8 cellular contexts compared by ENCODE assay signal in genomic region chr7:100693312-100694195, GRCh38. TPM values are rescaled to one million over a fixed set of nuclear protein-coding genes. Genes with fewer than 3 reads are reported as not detected.
A peak's percentile ranks its signal among the peaks of the same experiment; 100 is the strongest.
DNase-seq lines count a peak whose midpoint lies in the region; ATAC-seq and TF ChIP-seq lines count a peak whose summit lies in the region.

No MANE protein-coding gene starts in this region.

- peaks cover 11% of the 10 kb centered on the region for H3K36me3 Mint-ChIP-seq in activated naive CD4-positive, alpha-beta T cell treated with anti-CD3 and anti-CD28 coated beads for 36 hours (ENCODE audit: low read depth)

- no peaks in the 10 kb centered on the region for H3K27me3 Mint-ChIP-seq in activated naive CD4-positive, alpha-beta T cell treated with anti-CD3 and anti-CD28 coated beads for 36 hours (ENCODE audit: low read depth)

- CTCF ChIA-PET in activated naive CD4-positive, alpha-beta T cell treated with anti-CD3 and anti-CD28 coated beads for 36 hours (lab: Charles Lee): interaction anchor here (0.6 to 9.4 kb wide), 16 partner anchors 10 to 162 kb away, joined by 3 to 122 read pairs (median 12); partner anchors contain the start of genes FBXO24, GNB2, LRCH4 and MOSPD3

- ATAC-seq in HG03442 (IDR thresholded peaks at IDR 0.05; ENCODE audit: unreplicated experiment): peak; percentile 39
- ATAC-seq in left colon: peak; percentile 18

- H3K27ac Mint-ChIP-seq in activated naive CD4-positive, alpha-beta T cell treated with anti-CD3 and anti-CD28 coated beads for 36 hours: peak overlapping the region; percentile 90

- WGBS in testis, 2 donors: 1 to 4% methylated on average over 7 to 52 of the region's 102 CpGs

- DNase-seq in activated naive CD4-positive, alpha-beta T cell treated with anti-CD3 and anti-CD28 coated beads for 36 hours: no peak
- no peak for DNase-seq in activated naive CD4-positive, alpha-beta T cell (lab: John Stamatoyannopoulos, UW)
- DNase-seq in astrocyte of the spinal cord (ENCODE audit: low read depth, low spot score) (no peak), left colon (peak in 1 of 2 donors; percentile 23), testis (no peak), kidney tubule cell (ENCODE audit: low spot score) (no peak), epidermal melanocyte (ENCODE audit: insufficient read length, low spot score) (no peak)

- peaks cover 42% of the 10 kb centered on the region for H3K4me1 ChIP-seq in testis

- TF ChIP-seq CTCF in astrocyte of the spinal cord (IDR thresholded peaks at IDR 0.05; ENCODE audit: low read depth, low read length): no peak
- TF ChIP-seq CTCF in testis (IDR thresholded peaks at IDR 0.05): no peak

- H3K4me3 ChIP-seq in astrocyte of the spinal cord (ENCODE audit: low read depth, low read length): peak overlapping the region; percentile 74
- H3K4me3 ChIP-seq in testis: peak overlapping the region; percentile 88 to 91

- H3K9me3 ChIP-seq in testis: no peaks in the 10 kb centered on the region

- TF ChIP-seq POLR2A in testis (IDR thresholded peaks at IDR 0.05): no peak

- peak overlapping the region; percentile 86 to 96 for H3K27ac ChIP-seq in testis

- no peaks in the 10 kb centered on the region for H3K36me3 ChIP-seq in testis (ENCODE audit: low read depth, missing control alignments)

- intact Hi-C loops in activated naive CD4-positive, alpha-beta T cell treated with anti-CD3 and anti-CD28 coated beads for 36 hours (cut with micrococcal nuclease): loop anchor here (5.0 kb wide), 2 partner anchors 159 to 216 kb away; partner anchors contain the start of genes SLC12A9 and TSC22D4
- intact Hi-C loops in left colon (cut with DNase I, micrococcal nuclease): no loop called here
- intact Hi-C loops in testis (cut with DNase I; ENCODE audit: low total_unique reads): loop anchor here (5.0 kb wide), 2 partner anchors 126 to 226 kb away; no protein-coding TSS in a partner anchor

- H3K4me3 Mint-ChIP-seq in activated naive CD4-positive, alpha-beta T cell treated with anti-CD3 and anti-CD28 coated beads for 36 hours: peak overlapping the region; percentile 98

- H3K4me1 Mint-ChIP-seq in activated naive CD4-positive, alpha-beta T cell treated with anti-CD3 and anti-CD28 coated beads for 36 hours (ENCODE audit: low read depth): peaks cover 49% of the 10 kb centered on the region

- in situ Hi-C loops in astrocyte of the spinal cord (cut with HindIII; ENCODE audit: low sequenced_read_pairs): no loop called here

- no peaks in the 10 kb centered on the region for H3K9me3 Mint-ChIP-seq in activated naive CD4-positive, alpha-beta T cell treated with anti-CD3 and anti-CD28 coated beads for 36 hours

- H3K27me3 ChIP-seq in testis: no peaks in the 10 kb centered on the region

RNA-seq across cellular contexts. Expression of gene GIGYF1, which starts 0.5 kb away (rescaled TPM):
- total RNA-seq in activated naive CD4-positive, alpha-beta T cell treated with anti-CD3 and anti-CD28 coated beads for 36 hours: 10 to 100 TPM; 32.8 to 37.8 TPM
- 10 to 100 TPM; 29.0 to 32.4 TPM for total RNA-seq in left colon
- total RNA-seq in testis: 100 to 1,000 TPM; 105 to 106 TPM
- 40.5 TPM for polyA plus RNA-seq in testis (ENCODE audit: insufficient read depth, low read depth, low replicate concordance)

RNA-seq across cellular contexts. Expression of gene POP7, which starts 12.4 kb away (rescaled TPM):
- total RNA-seq in activated naive CD4-positive, alpha-beta T cell treated with anti-CD3 and anti-CD28 coated beads for 36 hours: 10 to 100 TPM; 23.2 to 29.6 TPM
- 10 to 100 TPM; 21.5 to 25.0 TPM for total RNA-seq in left colon
- 10 to 100 TPM; 33.6 to 39.4 TPM for total RNA-seq in testis
- 21.6 TPM for polyA plus RNA-seq in testis (ENCODE audit: insufficient read depth, low read depth, low replicate concordance)

RNA-seq across cellular contexts. Expression of gene GNB2, which starts 20.0 kb away (rescaled TPM):
- 100 to 1,000 TPM; 221 TPM for total RNA-seq in activated naive CD4-positive, alpha-beta T cell treated with anti-CD3 and anti-CD28 coated beads for 36 hours
- total RNA-seq in left colon (100 to 1,000 TPM; 273 to 279 TPM), testis (100 to 1,000 TPM; 195 to 325 TPM)
- polyA plus RNA-seq in testis (ENCODE audit: insufficient read depth, low read depth, low replicate concordance): 200 TPM

RNA-seq across cellular contexts. Expression of gene EPO, which starts 26.7 kb away (rescaled TPM):
- total RNA-seq in activated naive CD4-positive, alpha-beta T cell treated with anti-CD3 and anti-CD28 coated beads for 36 hours: not detected
- total RNA-seq in left colon (not detected), testis (under 1 TPM; 0.63 to 0.93 TPM)
- 0.65 TPM for polyA plus RNA-seq in testis (ENCODE audit: insufficient read depth, low read depth, low replicate concordance)

RNA-seq across cellular contexts. Expression of gene ACTL6B, which starts 37.3 kb away (rescaled TPM):
- total RNA-seq in activated naive CD4-positive, alpha-beta T cell treated with anti-CD3 and anti-CD28 coated beads for 36 hours: not detected
- under 1 TPM in 1 of 2 donors, not detected in 1; 0.42 TPM for total RNA-seq in left colon
- 1 to 10 TPM in 1 of 2 donors, under 1 TPM in 1; 0.79 to 1.2 TPM for total RNA-seq in testis
- 2.1 TPM for polyA plus RNA-seq in testis (ENCODE audit: insufficient read depth, low read depth, low replicate concordance)

Comparison
In these comparisons a context has a peak if more than half of its experiments do, and no peak if none do; other contexts are left out.
1. intact Hi-C loops: an anchor here in activated naive CD4-positive, alpha-beta T cell treated with anti-CD3 and anti-CD28 coated beads for 36 hours (5.0 kb wide) and testis (5.0 kb wide); none called in left colon.